In the genomic region with DNA sequence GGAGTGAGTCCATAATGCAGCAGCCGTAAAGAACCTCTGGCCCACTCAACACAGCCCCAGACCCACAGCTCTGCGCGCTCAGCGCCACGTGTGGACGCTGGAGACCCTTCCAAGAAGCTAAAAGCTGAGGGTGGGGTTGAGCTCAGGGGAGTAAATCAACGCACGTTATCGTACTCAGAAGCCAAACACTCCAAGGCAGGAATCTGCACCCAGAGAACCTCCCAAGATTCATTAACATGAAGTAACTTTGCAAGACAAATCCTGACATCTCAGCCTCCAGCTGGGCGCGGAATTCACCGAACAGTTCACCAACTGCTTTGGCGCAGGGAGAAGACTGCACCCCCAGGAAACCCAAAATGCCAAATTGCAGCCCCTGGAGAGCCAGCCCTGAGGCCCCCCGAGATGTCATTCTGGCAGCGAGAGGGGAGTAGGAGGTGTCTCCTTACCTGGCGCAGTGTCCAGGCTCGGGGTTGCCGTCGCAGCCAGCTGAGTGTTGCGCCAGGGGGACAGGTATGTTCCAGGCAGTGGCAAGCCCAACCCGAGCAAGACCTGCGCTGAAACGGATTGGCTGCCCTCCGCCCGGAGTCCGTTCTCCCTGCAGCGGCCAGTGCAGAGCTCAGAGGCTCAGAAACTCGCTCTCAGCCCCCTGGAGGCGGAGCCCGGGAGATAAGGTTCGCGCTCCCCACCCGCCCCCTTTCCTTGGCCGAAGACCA, we compare ENCODE assay signal across 8 cellular contexts.
DNase-seq lines count a peak whose midpoint lies in the region; ATAC-seq lines count a peak whose summit lies in the region.

A gene (minus strand): TSS at position 640 of the 713 bp plus-strand sequence. CDS start 64,962 bp downstream, outside the sequence.

- peak; percentile 5 for DNase-seq in ACHN
- peak; percentile 81 for DNase-seq in NCI-H510A (lab: John Stamatoyannopoulos, UW)
- peak; percentile 26 for DNase-seq in fibroblast of gingiva (ENCODE audit: low read depth)
- no peak for DNase-seq in activated T-cell treated with anti-CD3 and anti-CD28 coated beads, Interleukin-2, amount 50 U/mL, for 1 hour
- no peak for DNase-seq in stimulated activated CD4-positive, alpha-beta T cell treated with anti-CD3 and anti-CD28 coated beads, Interleukin-4, amount 100 ng/mL, for 24 hours

- no peaks in the 10 kb centered on the region for H3K36me3 ChIP-seq in muscle layer of colon (ENCODE audit: insufficient read depth, low read length)

- H3K9ac ChIP-seq in muscle layer of colon (ENCODE audit: low read length) = peak within 1 kb of the TSS; percentile 52

- in situ Hi-C loops in ACHN (cut with HindIII; ENCODE audit: low pct_ligation_motif_present, low pct_unique_long_range_greater_than_20kb, low sequenced_read_pairs) = no loop called here

- H3K27me3 ChIP-seq in muscle layer of colon (ENCODE audit: control insufficient read depth in 1 of 2, insufficient read depth in 2 of 2, low read length in 2 of 2) = no peaks in the 10 kb centered on the region

- peak within 1 kb of the TSS; percentile 20 for H3K27ac ChIP-seq in muscle layer of colon (ENCODE audit: low read depth, low read length)

- ATAC-seq in GM21717 (IDR thresholded peaks at IDR 0.05; ENCODE audit: unreplicated experiment) (no peak), HG02610 (IDR thresholded peaks at IDR 0.05; ENCODE audit: unreplicated experiment) (no peak)

- H3K4me3 ChIP-seq in muscle layer of colon (ENCODE audit: low read depth in 1 of 2, low read length in 2 of 2) = peak within 1 kb of the TSS; percentile 47 to 78

- H3K9me3 ChIP-seq in muscle layer of colon (ENCODE audit: low read length) = no peaks in the 10 kb centered on the region

- peaks cover 34% of the 10 kb centered on the region for H3K4me1 ChIP-seq in muscle layer of colon (ENCODE audit: insufficient read depth, low read length)

Comparison
In these comparisons a context has a peak if more than half of its experiments do, and no peak if none do; other contexts are left out.
1. DNase-seq: peak in ACHN (single experiment), NCI-H510A (single experiment) and fibroblast of gingiva (single experiment); none in activated T-cell treated with anti-CD3 and anti-CD28 coated beads, Interleukin-2, amount 50 U/mL, for 1 hour (single experiment) and stimulated activated CD4-positive, alpha-beta T cell treated with anti-CD3 and anti-CD28 coated beads, Interleukin-4, amount 100 ng/mL, for 24 hours (single experiment).